Comparison of ENCODE assay signal across 8 cellular contexts in genomic region chr9:136625101-136626065, GRCh38. TPM values are rescaled to one million over a fixed set of nuclear protein-coding genes. Genes with fewer than 3 reads are reported as not detected.
DNase-seq lines count a peak whose midpoint lies in the region; ATAC-seq, FAIRE-seq and TF ChIP-seq lines count a peak whose summit lies in the region.

No MANE protein-coding gene starts in this region.

- no peak overlapping the region for H2BK20ac ChIP-seq in IMR-90 (ENCODE audit: low read depth, low read length)

- intact Hi-C loops in IMR-90 (cut with micrococcal nuclease), result loop anchor here (1.0 to 2.0 kb wide), 2 partner anchors 81 to 137 kb away; no protein-coding TSS in a partner anchor
- intact Hi-C loops in HepG2 (cut with micrococcal nuclease; ENCODE audit: unreplicated experiment), result loop anchor here (5.0 kb wide), 1 partner anchor 378 kb away; the partner anchor contains the start of gene QSOX2
- intact Hi-C loops in vagina (cut with DNase I), result loop anchor here (2.0 kb wide), 1 partner anchor 135 kb away; no protein-coding TSS in a partner anchor
- intact Hi-C loops in activated CD4-positive, alpha-beta T cell treated with anti-CD3 and anti-CD28 coated beads, Interleukin-2, amount 10 ng/mL, durations not matched to agents 24 days and 14 days (cut with micrococcal nuclease), result no loop called here

- H3K79me2 ChIP-seq in HepG2 (ENCODE audit: insufficient read depth, low read length), result no peaks in the 10 kb centered on the region

- no peak overlapping the region for H2BK5ac ChIP-seq in IMR-90 (ENCODE audit: low read depth, low read length, poor library complexity, severe bottlenecking)

- H3K4me3 ChIP-seq in IMR-90 (ENCODE audit: insufficient read depth, low read depth, low read length) (no peak overlapping the region), HepG2 (replicated peaks in 1 of 3; ENCODE audit: insufficient read depth in 1 of 3, low read depth in 2 of 3, low read length in 3 of 3) (peak overlapping the region in 1 of 3 experiments; percentile 25; a peak in 1 of 6 replicates), vagina (no peak overlapping the region)

- TF ChIP-seq CTCF in C4-2B (conservative IDR thresholded peaks at IDR 0.05) (no peak; the same call in 1 of the 2 replicates), IMR-90 (conservative IDR thresholded peaks at IDR 0.05; ENCODE audit: low read depth, low read length) (peak; percentile 59), HepG2 (CRISPR knock-in tag; IDR thresholded peaks at IDR 0.05) (peak; percentile 71), vagina (IDR thresholded peaks at IDR 0.05) (peak; percentile 22 to 44 (median 31))

- no peak overlapping the region for H4K91ac ChIP-seq in IMR-90 (ENCODE audit: insufficient read depth, low read depth, low read length)

- in situ Hi-C loops in IMR-90 (cut with MboI; ENCODE audit: low sequenced_read_pairs) (no loop called here), HepG2 (cut with HindIII; ENCODE audit: extremely low pct_ligation_motif_present, low pct_unique_long_range_greater_than_20kb) (loop anchor here (5.0 to 25.0 kb wide), 2 partner anchors 133 to 288 kb away; partner anchors contain the start of gene GPSM1)

- H3K36me3 ChIP-seq in IMR-90 (ENCODE audit: control insufficient read depth, insufficient read depth, low read length), result no peaks in the 10 kb centered on the region
- no peaks in the 10 kb centered on the region for H3K36me3 ChIP-seq in HepG2 (replicated peaks in 1 of 2; ENCODE audit: control insufficient read depth in 1 of 2, insufficient read depth in 2 of 2, low read length in 2 of 2)
- no peaks in the 10 kb centered on the region for H3K36me3 ChIP-seq in vagina

- TF ChIP-seq RAD21 in IMR-90 (IDR thresholded peaks at IDR 0.05; ENCODE audit: low read length), result peak; percentile 75
- TF ChIP-seq RAD21 in HepG2 (CRISPR knock-in tag; IDR thresholded peaks at IDR 0.05), result peak; percentile 39; the same call in 1 of the 2 replicates

- TF ChIP-seq EP300 in HepG2 (IDR thresholded peaks at IDR 0.05; ENCODE audit: low read depth in 2 of 2, low read length in 2 of 2) (0 out of 4 replicates have a peak, but pooled peaks of 1 of the 2 experiments have one; percentile 13), HepG2 (CRISPR knock-in tag; IDR thresholded peaks at IDR 0.05; ENCODE audit: borderline replicate concordance) (peak; percentile 42; the same call in 1 of the 2 replicates)

- H3K9ac ChIP-seq in IMR-90 (ENCODE audit: low read depth, low read length), result no peak overlapping the region
- no peak overlapping the region for H3K9ac ChIP-seq in HepG2 (ENCODE audit: insufficient read depth, low read depth, low read length)

- no peak overlapping the region for H3K27ac Mint-ChIP-seq in activated CD4-positive, alpha-beta T cell treated with anti-CD3 and anti-CD28 coated beads, Interleukin-2, amount 10 ng/mL, durations not matched to agents 24 days and 14 days

- CTCF ChIA-PET in IMR-90 (lab: Yijun Ruan, JAX), result interaction anchor here (0.7 to 2.2 kb wide), 10 partner anchors 9 to 145 kb away, joined by 3 to 16 read pairs (median 3); partner anchors contain the start of gene NOTCH1
- CTCF ChIA-PET in HepG2 (lab: Yijun Ruan, JAX; ENCODE audit: low intra/inter-chr PET ratio, low total read pairs), result no interaction called here

- H3K4me3 Mint-ChIP-seq in activated CD4-positive, alpha-beta T cell treated with anti-CD3 and anti-CD28 coated beads, Interleukin-2, amount 10 ng/mL, durations not matched to agents 24 days and 14 days, result no peak overlapping the region

- H2AK5ac ChIP-seq in IMR-90 (ENCODE audit: low read depth, low read length), result no peak overlapping the region

- H3K27ac ChIP-seq in C4-2B (peak overlapping the region; percentile 55), IMR-90 (ENCODE audit: insufficient read depth, low read length) (no peak overlapping the region), HepG2 (ENCODE audit: extremely low read length, insufficient read depth, low read length) (no peak overlapping the region), vagina (peak overlapping the region; percentile 36)

- H3K23ac ChIP-seq in IMR-90 (ENCODE audit: low read depth, low read length), result no peak overlapping the region

- ATAC-seq in IMR-90 (ENCODE audit: low read depth) (peak; percentile 73), HepG2 (peak; percentile 20), HG02884 (IDR thresholded peaks at IDR 0.05; ENCODE audit: unreplicated experiment) (no peak)

- WGBS in IMR-90 (ENCODE audit: extremely low coverage in 2 of 2, insufficient read length in 1 of 2), 2 experiments, result 28% methylated on average over 18 of the region's 19 CpGs; no CpG with 5 or more reads in 1 of the 2 experiments
- WGBS in HepG2 (ENCODE audit: low lambda C conversion rate), result 0% methylated on average over 11 of the region's 19 CpGs

- no peaks in the 10 kb centered on the region for H3K79me1 ChIP-seq in IMR-90 (ENCODE audit: low read depth in 1 of 2, low read length in 2 of 2)

- no peaks in the 10 kb centered on the region for H3K9me3 Mint-ChIP-seq in activated CD4-positive, alpha-beta T cell treated with anti-CD3 and anti-CD28 coated beads, Interleukin-2, amount 10 ng/mL, durations not matched to agents 24 days and 14 days

- FAIRE-seq in HepG2 (lab: Jason Lieb, UNC), result no peak

- no peak overlapping the region for H2BK15ac ChIP-seq in IMR-90 (ENCODE audit: low read depth, low read length)

- no peak overlapping the region for H3K4me2 ChIP-seq in IMR-90 (ENCODE audit: low read depth, low read length)
- H3K4me2 ChIP-seq in HepG2 (ENCODE audit: low read depth, low read length), result peak overlapping the region; percentile 45

- dilution Hi-C loops in IMR-90 (cut with HindIII; ENCODE audit: low sequenced_read_pairs, unreplicated experiment), result no loop called here

- TF ChIP-seq POLR2A in IMR-90 (IDR thresholded peaks at IDR 0.05; ENCODE audit: low read depth, low read length) (no peak), HepG2 (IDR thresholded peaks at IDR 0.05; ENCODE audit: insufficient read depth in 1 of 2, low read depth in 2 of 2, low read length in 2 of 2) (no peak), vagina (IDR thresholded peaks at IDR 0.05) (no peak)

- H4K20me1 ChIP-seq in IMR-90 (ENCODE audit: insufficient read depth, low read length) (no peaks in the 10 kb centered on the region), HepG2 (ENCODE audit: insufficient read depth, low read length) (peaks cover 30% of the 10 kb centered on the region; the same call in 1 of the 2 replicates)

- no peak overlapping the region for H4K5ac ChIP-seq in IMR-90 (ENCODE audit: low read depth, low read length)

- POLR2A ChIA-PET in IMR-90 (lab: Charles Lee; ENCODE audit: unreplicated experiment) (interaction anchor here (0.6 kb wide), 2 partner anchors 67 to 135 kb away, joined by 3 to 4 read pairs; no protein-coding TSS in a partner anchor), HepG2 (lab: Yijun Ruan, JAX) (interaction anchor here (1.0 to 2.6 kb wide), 4 partner anchors 72 to 141 kb away, joined by 3 to 25 read pairs (median 4); no protein-coding TSS in a partner anchor)

- H4K8ac ChIP-seq in IMR-90 (ENCODE audit: low read depth in 2 of 2, low read length in 2 of 2), result no peak overlapping the region

- H3K4me1 ChIP-seq in IMR-90 (ENCODE audit: control insufficient read depth, insufficient read depth, low read length) (peaks cover 7% of the 10 kb centered on the region; the same call in 1 of the 2 replicates), HepG2 (ENCODE audit: insufficient read depth, low read length) (peaks cover 54% of the 10 kb centered on the region), vagina (peaks cover 71% of the 10 kb centered on the region)

- no peaks in the 10 kb centered on the region for H3K36me3 Mint-ChIP-seq in activated CD4-positive, alpha-beta T cell treated with anti-CD3 and anti-CD28 coated beads, Interleukin-2, amount 10 ng/mL, durations not matched to agents 24 days and 14 days (ENCODE audit: low read depth)

- H3K9me3 ChIP-seq in IMR-90 (ENCODE audit: control insufficient read depth, insufficient read depth, low read length) (no peaks in the 10 kb centered on the region), HepG2 (ENCODE audit: low read length) (no peaks in the 10 kb centered on the region), vagina (no peaks in the 10 kb centered on the region)

- H2AFZ ChIP-seq in IMR-90 (replicated peaks; ENCODE audit: low read length, poor library complexity) (peak overlapping the region; percentile 63), HepG2 (ENCODE audit: low read length) (no peak overlapping the region)

- peaks cover 6% of the 10 kb centered on the region for H3K27me3 Mint-ChIP-seq in activated CD4-positive, alpha-beta T cell treated with anti-CD3 and anti-CD28 coated beads, Interleukin-2, amount 10 ng/mL, durations not matched to agents 24 days and 14 days

- BruUV-seq in IMR-90 (replicated peaks; lab: Mats Ljungman, UMichigan), result no TSS peak
- no TSS peak for BruUV-seq in HepG2 (replicated peaks; lab: Mats Ljungman, UMichigan)

- H3K27me3 ChIP-seq in IMR-90 (ENCODE audit: control insufficient read depth, insufficient read depth, low read length) (no peaks in the 10 kb centered on the region; the same call in 1 of the 2 replicates), HepG2 (ENCODE audit: control insufficient read depth in 1 of 2, insufficient read depth in 2 of 2, low read length in 2 of 2) (peaks cover 42 to 90% of the 10 kb centered on the region in 2 experiments; a peak in 4 of 5 replicates), vagina (no peaks in the 10 kb centered on the region)

- H3K9me1 ChIP-seq in IMR-90 (ENCODE audit: insufficient read depth, low read length), result no peaks in the 10 kb centered on the region

- DNase-seq in IMR-90, result peak; percentile 31
- peak; percentile 29 for DNase-seq in brain pericyte (ENCODE audit: low read depth, low spot score)
- peak; percentile 69 for DNase-seq in HepG2 (ENCODE audit: low spot score)
- DNase-seq in vagina (ENCODE audit: extremely low spot score in 2 of 2), result no peak
- no peak for DNase-seq in NCI-H1436 (lab: John Stamatoyannopoulos, UW)
- DNase-seq in activated CD4-positive, alpha-beta T cell treated with anti-CD3 and anti-CD28 coated beads, Interleukin-2, amount 10 ng/mL, durations not matched to agents 24 days and 14 days, result no peak

- peaks cover 2% of the 10 kb centered on the region for H3K4me1 Mint-ChIP-seq in activated CD4-positive, alpha-beta T cell treated with anti-CD3 and anti-CD28 coated beads, Interleukin-2, amount 10 ng/mL, durations not matched to agents 24 days and 14 days

- no peak overlapping the region for H3K14ac ChIP-seq in IMR-90 (replicated peaks; ENCODE audit: low read depth, low read length)

- H3K4ac ChIP-seq in IMR-90 (ENCODE audit: low read depth, low read length), result 0 out of 2 replicates have a peak overlapping the region, but pooled peaks have one; percentile 16

- peak overlapping the region; percentile 77 for H2AK9ac ChIP-seq in IMR-90 (replicated peaks; ENCODE audit: low read depth, low read length, poor library complexity)

- H3K56ac ChIP-seq in IMR-90 (ENCODE audit: extremely low read depth, insufficient read depth, low read length), result no peak overlapping the region

- H3K18ac ChIP-seq in IMR-90 (ENCODE audit: low read depth, low read length), result no peak overlapping the region

- H2BK120ac ChIP-seq in IMR-90 (ENCODE audit: low read depth, low read length), result no peak overlapping the region

RNA-seq across cellular contexts. Expression of gene EGFL7, which starts 37.3 kb away (rescaled TPM):
- total RNA-seq in IMR-90 (2012; rRNA removed) (1.4 and 2.2 TPM in 2 replicates), HepG2 (2016; rRNA removed; fragmentation: Illumina TruSeq; extraction: Trizol) (0.20 TPM in 1 of 2 replicates, not detected in the other), vagina (272 TPM)
- polyA plus RNA-seq in IMR-90 (2012; rRNA removed) (10.4 and 16.4 TPM in 2 replicates), HepG2 (2011; rRNA removed) (5.1 and 10.3 TPM in 2 replicates)
- polyA plus RNA-seq in IMR-90 (2012; cell fraction: cytosol; rRNA removed), result 9.6 and 22.1 TPM in 2 replicates
- 7.1 and 18.2 TPM in 2 replicates for polyA plus RNA-seq in IMR-90 (2012; cell fraction: nucleus; rRNA removed; ENCODE audit: low replicate concordance)
- total RNA-seq in HepG2 (2016; cell fraction: cytosol; rRNA removed; fragmentation: Illumina TruSeq; extraction: Trizol; ENCODE audit: low read depth), result 0.61 and 0.88 TPM in 2 replicates
- 0.19 and 0.32 TPM in 2 replicates for total RNA-seq in HepG2 (2016; cell fraction: insoluble cytoplasmic fraction; rRNA removed; fragmentation: Illumina TruSeq; extraction: Trizol)
- 0.59 and 0.93 TPM in 2 replicates for total RNA-seq in HepG2 (2016; cell fraction: membrane; rRNA removed; fragmentation: Illumina TruSeq; extraction: Trizol)
- total RNA-seq in HepG2 (2016; cell fraction: nucleus; rRNA removed; fragmentation: Illumina TruSeq; extraction: Trizol), result 0.40 TPM in 1 of 2 replicates, not detected in the other
- polyA plus RNA-seq in HepG2 (2011; cell fraction: cytosol; rRNA removed), result 7.6 and 12.5 TPM in 2 replicates
- 20.6 and 22.6 TPM in 2 replicates for polyA plus RNA-seq in HepG2 (2011; cell fraction: nucleus; rRNA removed)
- polyA plus RNA-seq in HepG2 (2012), result 1.6 and 2.3 TPM in 2 replicates
- 0.54 and 0.89 TPM in 2 replicates for polyA plus RNA-seq in HepG2 (2016; cell fraction: cytosol; fragmentation: Illumina TruSeq; extraction: Trizol; ENCODE audit: low read depth)
- 0.20 and 0.56 TPM in 2 replicates for polyA plus RNA-seq in HepG2 (2016; cell fraction: insoluble cytoplasmic fraction; fragmentation: Illumina TruSeq; extraction: Trizol; ENCODE audit: low read depth)
- polyA plus RNA-seq in HepG2 (2016; cell fraction: membrane; fragmentation: Illumina TruSeq; extraction: Trizol; ENCODE audit: low read depth), result 0.68 and 0.72 TPM in 2 replicates
- polyA plus RNA-seq in HepG2 (2016; cell fraction: nucleus; fragmentation: Illumina TruSeq; extraction: Trizol; ENCODE audit: insufficient read depth, low read depth), result not detected in 2 replicates
- polyA minus RNA-seq in HepG2 (2011; rRNA and poly(A)+ RNA removed; ENCODE audit: low replicate concordance), result 3.6 and 4.7 TPM in 2 replicates
- polyA minus RNA-seq in HepG2 (2011; cell fraction: cytosol; rRNA and poly(A)+ RNA removed), result 3.1 and 3.3 TPM in 2 replicates
- 1.9 and 3.0 TPM in 2 replicates for polyA minus RNA-seq in HepG2 (2011; cell fraction: nucleus; rRNA and poly(A)+ RNA removed)
- 3.2 and 3.5 TPM in 2 replicates for total RNA-seq in activated CD4-positive, alpha-beta T cell treated with anti-CD3 and anti-CD28 coated beads, Interleukin-2, amount 10 ng/mL, durations not matched to agents 24 days and 14 days

Comparison
In these comparisons a context has a peak if more than half of its experiments do, and no peak if none do; other contexts are left out.
1. H3K27ac ChIP-seq: peak in C4-2B (single experiment) and vagina (single experiment); none in IMR-90 (single experiment) and HepG2 (single experiment).
2. DNase-seq: peak in IMR-90 (single experiment), brain pericyte (single experiment) and HepG2 (single experiment); none in vagina (0 of 2), NCI-H1436 (single experiment) and activated CD4-positive, alpha-beta T cell treated with anti-CD3 and anti-CD28 coated beads, Interleukin-2, amount 10 ng/mL, durations not matched to agents 24 days and 14 days (single experiment).
3. RNA of gene EGFL7, which starts 37.3 kb away (total RNA-seq): 272 TPM in vagina (single experiment); 3.2 to 3.5 TPM in activated CD4-positive, alpha-beta T cell treated with anti-CD3 and anti-CD28 coated beads, Interleukin-2, amount 10 ng/mL, durations not matched to agents 24 days and 14 days, 1.4 to 2.2 TPM in IMR-90 and 0.19 to 0.93 TPM in HepG2; every median in the first group is over 10 times any median in the second.